In genomic region chr19:49425178-49425577, GRCh38 we compare ENCODE assay signal across 1 cellular context.
TF ChIP-seq lines count a peak whose summit lies in the region.

Gene GFY (plus strand): TSS chr19:49425388. CDS start chr19:49426431, 1,043 bp downstream.

TF ChIP-seq in HEK293, 187 proteins besides CTCF, POLR2A, EP300 and RAD21 (continued from another document):
- TF ChIP-seq ZNF513 (tag by site-specific recombination; IDR thresholded peaks at IDR 0.05) (no peak), ZEB2 (tag by site-specific recombination; IDR thresholded peaks at IDR 0.05) (peak; percentile 25; the same call in 1 of the 2 replicates)
